Comparison of ENCODE assay signal across 8 cellular contexts in genomic region chr20:62143118-62143975, GRCh38. TPM values are rescaled to one million over a fixed set of nuclear protein-coding genes. Genes with fewer than 3 reads are reported as not detected.
A peak's percentile ranks its signal among the peaks of the same experiment; 100 is the strongest.
DNase-seq lines count a peak whose midpoint lies in the region; TF ChIP-seq lines count a peak whose summit lies in the region.

PSMA7 (minus strand) TSS chr20:62143394; CDS start chr20:62143303, 91 bp downstream.
SS18L1 (plus strand) TSS chr20:62143769; CDS start chr20:62143821, 52 bp downstream.

- H3K4me3 Mint-ChIP-seq in activated naive CD8-positive, alpha-beta T cell treated with anti-CD3 and anti-CD28 coated beads for 36 hours, result peak within 1 kb of the TSS; percentile 92

- 0 to 1% methylated on average over 47 to 50 of the region's 143 CpGs for WGBS in tibial nerve, 2 donors

- H3K27ac ChIP-seq in cardiac muscle cell (peak within 1 kb of the TSS; percentile 100), tibial nerve (peak within 1 kb of the TSS; percentile 89 to 99 (median 96))

- H3K9me2 ChIP-seq in Loucy (replicated peaks; ENCODE audit: low read depth, low read length), result no peaks in the 10 kb centered on the region

- H3K27me3 ChIP-seq in Loucy (ENCODE audit: insufficient read depth, low read length, poor library complexity, severe bottlenecking) (no peaks in the 10 kb centered on the region), cardiac muscle cell (no peaks in the 10 kb centered on the region), tibial nerve (no peaks in the 10 kb centered on the region)

- peaks cover 79% of the 10 kb centered on the region for H4K20me1 ChIP-seq in Loucy (ENCODE audit: insufficient read depth, low read length, poor library complexity, severe bottlenecking)

- peak in 1 of 2 donors; percentile 83 for TF ChIP-seq EP300 in tibial nerve (IDR thresholded peaks at IDR 0.05)

- H3K27me3 Mint-ChIP-seq in activated naive CD8-positive, alpha-beta T cell treated with anti-CD3 and anti-CD28 coated beads for 36 hours, result no peaks in the 10 kb centered on the region

- H3K4me3 ChIP-seq in Loucy (ENCODE audit: low read length, poor library complexity, severe bottlenecking) (peak within 1 kb of the TSS; percentile 94), cardiac muscle cell (peak within 1 kb of the TSS; percentile 85), tibial nerve (peak within 1 kb of the TSS; percentile 71 to 96 (median 78))

- peak within 1 kb of the TSS; percentile 58 for H2AFZ ChIP-seq in Loucy (ENCODE audit: low read length)

- peak within 1 kb of the TSS; percentile 100 for H3K4me2 ChIP-seq in Loucy (ENCODE audit: low read depth, low read length, poor library complexity, severe bottlenecking)

- peaks cover 29% of the 10 kb centered on the region for H3K36me3 Mint-ChIP-seq in activated naive CD8-positive, alpha-beta T cell treated with anti-CD3 and anti-CD28 coated beads for 36 hours

- peak within 1 kb of the TSS; percentile 93 for H3K27ac Mint-ChIP-seq in activated naive CD8-positive, alpha-beta T cell treated with anti-CD3 and anti-CD28 coated beads for 36 hours

- no peak for TF ChIP-seq CTCF in Loucy (conservative IDR thresholded peaks at IDR 0.05; ENCODE audit: low read length)
- no peak for TF ChIP-seq CTCF in cardiac muscle cell (IDR thresholded peaks at IDR 0.05; ENCODE audit: low read depth, low read length)
- no peak for TF ChIP-seq CTCF in tibial nerve (IDR thresholded peaks at IDR 0.05)

- no peaks in the 10 kb centered on the region for H3F3A ChIP-seq in Loucy (ENCODE audit: low read depth)

- H3K4me1 ChIP-seq in Loucy (ENCODE audit: insufficient read depth, low read length, poor library complexity, severe bottlenecking) (peaks cover 44% of the 10 kb centered on the region), cardiac muscle cell (ENCODE audit: low read depth) (peaks cover 15% of the 10 kb centered on the region), tibial nerve (peaks cover 4 to 60% (median 29%) of the 10 kb centered on the region in 4 donors)

- no peaks in the 10 kb centered on the region for H3K9me3 Mint-ChIP-seq in activated naive CD8-positive, alpha-beta T cell treated with anti-CD3 and anti-CD28 coated beads for 36 hours

- H3K9me3 ChIP-seq in Loucy (ENCODE audit: insufficient read depth, low read depth, low read length) (no peaks in the 10 kb centered on the region), cardiac muscle cell (ENCODE audit: low read depth) (no peaks in the 10 kb centered on the region), tibial nerve (no peaks in the 10 kb centered on the region)

- DNase-seq in GDM1 (lab: John Stamatoyannopoulos, UW) (peak; percentile 91), H4 (ENCODE audit: low spot score) (peak; percentile 81), SKM-1 treated with dmso at 0.1 percent for 144 hours (lab: John Stamatoyannopoulos, UW; ENCODE audit: unreplicated experiment) (peak; percentile 84), cardiac muscle cell (ENCODE audit: low read depth in 1 of 2, low spot score in 1 of 2) (peak; percentile 93 to 94), pons (ENCODE audit: low spot score) (peak; percentile 83), tibial nerve (ENCODE audit: low spot score in 2 of 2) (peak; percentile 68 to 73)
- DNase-seq in activated naive CD8-positive, alpha-beta T cell treated with anti-CD3 and anti-CD28 coated beads for 36 hours, result peak; percentile 93

- H3K9ac ChIP-seq in Loucy (ENCODE audit: low read depth, low read length, poor library complexity, severe bottlenecking), result peak within 1 kb of the TSS; percentile 96

- peaks cover 49% of the 10 kb centered on the region for H3K4me1 Mint-ChIP-seq in activated naive CD8-positive, alpha-beta T cell treated with anti-CD3 and anti-CD28 coated beads for 36 hours

- H3K36me3 ChIP-seq in Loucy (ENCODE audit: insufficient read depth, low read length) (peaks cover 22% of the 10 kb centered on the region; the same call in 1 of the 2 replicates), cardiac muscle cell (peaks cover 22% of the 10 kb centered on the region), tibial nerve (peaks cover 7 to 21% (median 15%) of the 10 kb centered on the region in 3 donors)

- TF ChIP-seq POLR2A in tibial nerve (IDR thresholded peaks at IDR 0.05), result peak; percentile 92

- peaks cover 92% of the 10 kb centered on the region for H3K79me2 ChIP-seq in Loucy (ENCODE audit: insufficient read depth, low read length)

RNA-seq across cellular contexts. Expression of gene PSMA7, which starts in this region (rescaled TPM):
- total RNA-seq in H4 (2014; rRNA removed; shearing (Covaris generic)), result 694 and 771 TPM in 2 replicates
- total RNA-seq in activated naive CD8-positive, alpha-beta T cell treated with anti-CD3 and anti-CD28 coated beads for 36 hours, result 100 to 1,000 TPM; 362 to 367 TPM
- 333 and 442 TPM in 2 replicates for total RNA-seq in cardiac muscle cell
- 386 and 505 TPM in 2 replicates for polyA plus RNA-seq in cardiac muscle cell
- 100 to 1,000 TPM; 213 to 377 (median 341) TPM for total RNA-seq in tibial nerve

RNA-seq across cellular contexts. Expression of gene SS18L1, which starts in this region (rescaled TPM):
- total RNA-seq in H4 (2014; rRNA removed; shearing (Covaris generic)), result 3.3 TPM in 2 replicates
- total RNA-seq in activated naive CD8-positive, alpha-beta T cell treated with anti-CD3 and anti-CD28 coated beads for 36 hours, result 10 to 100 TPM; 12.1 to 12.3 TPM
- 25.7 and 38.7 TPM in 2 replicates for total RNA-seq in cardiac muscle cell
- polyA plus RNA-seq in cardiac muscle cell, result 2.5 and 3.2 TPM in 2 replicates
- total RNA-seq in tibial nerve, result 10 to 100 TPM; 12.4 to 23.1 (median 13.7) TPM

Comparison
In these comparisons a context has a peak if more than half of its experiments do, and no peak if none do; other contexts are left out.
1. Peak in every context shown above with its lines: DNase-seq, H3K4me3 ChIP-seq and H3K27ac ChIP-seq.